ENCODE assay signal across 23 cellular contexts in genomic region chr15:98416222-98416835, GRCh38.
A peak's percentile ranks its signal among the peaks of the same experiment; 100 is the strongest.
DNase-seq lines count a peak whose midpoint lies in the region; ATAC-seq, FAIRE-seq and TF ChIP-seq lines count a peak whose summit lies in the region.
"Had no signal": no experiment of that assay in that cellular context is flagged by ENCODE, and none has a peak within 500 bp of the region (broad histone marks: within the 10 kb centered on the region; RNA-seq: fewer than 3 reads in every experiment).

No MANE protein-coding gene starts in this region.

- no peak overlapping the region for H3K4me3 ChIP-seq in bronchial epithelial cell (ENCODE audit: low read depth, low read length)
- H3K4me3 ChIP-seq in muscle layer of colon (ENCODE audit: low read depth in 1 of 2, low read length in 2 of 2), result peak overlapping the region in 1 of 2 donors; percentile 13
- H3K4me3 ChIP-seq in tibial nerve, result no peak overlapping the region
- H3K4me3 ChIP-seq: coronary artery had no signal

- CTCF ChIA-PET in activated CD8-positive, alpha-beta T cell treated with anti-CD3 and anti-CD28 coated beads for 36 hours (lab: Charles Lee), result no interaction called here

- H3K4me1 Mint-ChIP-seq in activated CD8-positive, alpha-beta T cell treated with anti-CD3 and anti-CD28 coated beads for 36 hours (ENCODE audit: low read depth), result no peaks in the 10 kb centered on the region
- H3K4me1 Mint-ChIP-seq: activated naive CD8-positive, alpha-beta T cell treated with anti-CD3 and anti-CD28 coated beads, Interleukin-2, amount 10 ng/mL, durations not matched to agents 7 days and 5 days had no signal

- H3K27ac ChIP-seq in muscle layer of colon (ENCODE audit: low read depth, low read length), result peak overlapping the region; percentile 56
- peak overlapping the region in 3 of 4 donors; percentile 16 to 60 (median 54) for H3K27ac ChIP-seq in tibial nerve
- H3K27ac ChIP-seq: brain microvascular endothelial cell had no signal

- WGBS in tibial nerve, 2 donors, result 44 to 48% methylated on average over 8 of the region's 8 CpGs

- no peak for TF ChIP-seq POLR2A in tibial nerve (IDR thresholded peaks at IDR 0.05)

- H3K27me3 Mint-ChIP-seq in activated CD8-positive, alpha-beta T cell treated with anti-CD3 and anti-CD28 coated beads for 36 hours, result peaks cover 11% of the 10 kb centered on the region

- H3K9ac ChIP-seq in muscle layer of colon (ENCODE audit: low read length), result no peak overlapping the region

- H3K4me1 ChIP-seq in muscle layer of colon (ENCODE audit: insufficient read depth, low read length), result peaks cover 42% of the 10 kb centered on the region
- H3K4me1 ChIP-seq in tibial nerve, result peaks cover 0 to 34% (median 2%) of the 10 kb centered on the region in 4 donors

- peak; percentile 66 for FAIRE-seq in bronchial epithelial cell (lab: Jason Lieb, UNC)
- FAIRE-seq: endometrium had no signal

- TF ChIP-seq EP300 in tibial nerve (IDR thresholded peaks at IDR 0.05), result no peak

- TF ChIP-seq CTCF in bronchial epithelial cell (IDR thresholded peaks at IDR 0.05; ENCODE audit: insufficient read depth, low read length, severe bottlenecking) (no peak), tibial nerve (IDR thresholded peaks at IDR 0.05) (no peak)
- no peak for TF ChIP-seq CTCF in activated CD8-positive, alpha-beta T cell treated with anti-CD3 and anti-CD28 coated beads for 36 hours (IDR thresholded peaks at IDR 0.05)

- no peaks in the 10 kb centered on the region for H3K9me3 Mint-ChIP-seq in activated CD8-positive, alpha-beta T cell treated with anti-CD3 and anti-CD28 coated beads for 36 hours
- H3K9me3 Mint-ChIP-seq: activated naive CD8-positive, alpha-beta T cell treated with anti-CD3 and anti-CD28 coated beads, Interleukin-2, amount 10 ng/mL, durations not matched to agents 7 days and 5 days had no signal

- H3K4me3 Mint-ChIP-seq in activated CD8-positive, alpha-beta T cell treated with anti-CD3 and anti-CD28 coated beads for 36 hours, result no peak overlapping the region
- H3K4me3 Mint-ChIP-seq: activated naive CD8-positive, alpha-beta T cell treated with anti-CD3 and anti-CD28 coated beads, Interleukin-2, amount 10 ng/mL, durations not matched to agents 7 days and 5 days; CD4-positive, alpha-beta memory T cell had no signal

- intact Hi-C loops in left ventricle myocardium superior (cut with micrococcal nuclease), result loop anchor here (5.0 kb wide), 1 partner anchor 104 kb away; no protein-coding TSS in a partner anchor
- intact Hi-C loops in activated CD8-positive, alpha-beta T cell treated with anti-CD3 and anti-CD28 coated beads for 36 hours (cut with micrococcal nuclease), result no loop called here

- H3K36me3 Mint-ChIP-seq in activated CD8-positive, alpha-beta T cell treated with anti-CD3 and anti-CD28 coated beads for 36 hours (ENCODE audit: low read depth), result no peaks in the 10 kb centered on the region
- H3K36me3 Mint-ChIP-seq: activated naive CD8-positive, alpha-beta T cell treated with anti-CD3 and anti-CD28 coated beads, Interleukin-2, amount 10 ng/mL, durations not matched to agents 7 days and 5 days; CD4-positive, alpha-beta memory T cell had no signal

- H3K27me3 ChIP-seq in bronchial epithelial cell (ENCODE audit: control insufficient read depth, insufficient read depth, low read length), result peaks cover 4% of the 10 kb centered on the region
- peaks cover 0 to 5% of the 10 kb centered on the region in 2 donors for H3K27me3 ChIP-seq in muscle layer of colon (ENCODE audit: control insufficient read depth in 1 of 2, insufficient read depth in 2 of 2, low read length in 2 of 2)
- H3K27me3 ChIP-seq in tibial nerve, result peaks cover 0 to 10% of the 10 kb centered on the region in 2 donors

- DNase-seq in bronchial epithelial cell (ENCODE audit: low read depth) (no peak), left ventricle myocardium superior (no peak), tibial nerve (ENCODE audit: low spot score in 2 of 2) (no peak), EL (no peak)
- DNase-seq in activated CD8-positive, alpha-beta T cell treated with anti-CD3 and anti-CD28 coated beads for 36 hours, result no peak
- DNase-seq: activated CD4-positive, alpha-beta T cell treated with anti-CD3 and anti-CD28 coated beads, Interleukin-2, amount 50 U/mL, for 4 hours; activated effector memory CD4-positive, alpha-beta T cell treated with Interleukin-2 at 50 U/mL for 16 hours; activated naive CD8-positive, alpha-beta T cell treated with anti-CD3 and anti-CD28 coated beads, Interleukin-2, amount 10 ng/mL, durations not matched to agents 7 days and 5 days; brain microvascular endothelial cell; CD4-positive, alpha-beta memory T cell; glutamatergic neuron; KG1; NCI-H2171; NCI-H69; occipital lobe; retina; stimulated activated CD8-positive, alpha-beta memory T cell treated with anti-CD3 and anti-CD28 coated beads, Interleukin-4, amount 100 ng/mL, for 48 hours; T-helper 9 cell had no signal

- POLR2A ChIA-PET in activated CD8-positive, alpha-beta T cell treated with anti-CD3 and anti-CD28 coated beads for 36 hours (lab: Charles Lee), result no interaction called here

- ATAC-seq in left ventricle myocardium superior (peak; percentile 15), HG03108 (IDR thresholded peaks at IDR 0.05; ENCODE audit: unreplicated experiment) (no peak)
- no peak for ATAC-seq in activated CD8-positive, alpha-beta T cell treated with anti-CD3 and anti-CD28 coated beads for 36 hours
- ATAC-seq: HCT116 had no signal

- H3K36me3 ChIP-seq in bronchial epithelial cell (ENCODE audit: control insufficient read depth, insufficient read depth, low read length) (no peaks in the 10 kb centered on the region), muscle layer of colon (ENCODE audit: insufficient read depth, low read length) (no peaks in the 10 kb centered on the region), tibial nerve (no peaks in the 10 kb centered on the region)
- H3K36me3 ChIP-seq: brain microvascular endothelial cell had no signal

- H3K9me3 ChIP-seq in muscle layer of colon (ENCODE audit: low read length), result no peaks in the 10 kb centered on the region
- peaks cover 0 to 7% (median 0%) of the 10 kb centered on the region in 4 donors for H3K9me3 ChIP-seq in tibial nerve

- H3K27ac Mint-ChIP-seq in activated CD8-positive, alpha-beta T cell treated with anti-CD3 and anti-CD28 coated beads for 36 hours, result no peak overlapping the region
- H3K27ac Mint-ChIP-seq: activated naive CD8-positive, alpha-beta T cell treated with anti-CD3 and anti-CD28 coated beads, Interleukin-2, amount 10 ng/mL, durations not matched to agents 7 days and 5 days; CD4-positive, alpha-beta memory T cell had no signal
